In the genomic region with DNA sequence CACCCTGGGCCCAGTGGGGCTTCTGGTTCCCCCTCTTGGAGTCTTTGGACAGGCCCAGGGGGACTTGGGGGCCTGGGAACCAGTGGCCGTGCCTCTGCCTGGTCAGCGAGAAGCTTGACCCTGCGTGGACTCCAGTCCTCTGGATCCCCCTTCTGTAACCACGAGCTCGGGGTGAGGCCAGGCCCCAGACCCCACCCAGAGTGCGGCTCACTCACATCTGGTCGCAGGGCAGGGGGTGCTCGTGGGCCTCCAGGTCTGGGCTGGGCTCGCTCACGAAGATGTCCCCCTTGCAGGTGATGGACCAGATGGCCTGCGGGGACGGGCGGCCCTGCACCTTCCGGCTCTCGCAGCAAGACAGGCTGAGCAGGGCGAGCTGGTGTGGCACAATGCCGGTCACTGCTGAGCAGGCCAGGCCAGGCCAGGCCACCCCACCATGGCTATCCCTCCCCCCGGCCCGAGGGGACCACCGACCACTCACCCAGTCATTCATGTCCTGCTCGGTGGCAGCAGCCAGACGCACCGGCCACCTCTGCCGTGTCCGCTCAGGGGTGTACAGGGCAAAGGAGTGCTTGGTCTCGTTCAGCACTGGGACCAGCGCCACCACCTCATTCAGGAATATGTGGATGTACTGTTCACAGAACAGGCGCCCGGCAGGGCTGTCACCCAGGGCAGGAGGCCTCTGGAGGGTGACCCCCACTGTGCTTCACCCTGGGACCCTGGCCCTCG, we compare ENCODE assay signal across 17 cellular contexts. TPM values are rescaled to one million over a fixed set of nuclear protein-coding genes. Genes with fewer than 3 reads are reported as not detected.
DNase-seq lines count a peak whose midpoint lies in the region; ATAC-seq, FAIRE-seq and TF ChIP-seq lines count a peak whose summit lies in the region.
"Had no signal": no experiment of that assay in that cellular context is flagged by ENCODE, and none has a peak within 500 bp of the region (broad histone marks: within the 10 kb centered on the region; RNA-seq: fewer than 3 reads in every experiment).

No MANE protein-coding gene starts in this region.

- H3K36me3 ChIP-seq in SK-N-SH (replicated peaks in 1 of 2; ENCODE audit: control insufficient read depth in 1 of 2, insufficient read depth in 2 of 2, low read length in 1 of 2) (peaks cover 0 to 7% of the 10 kb centered on the region in 2 experiments), Panc1 (ENCODE audit: control insufficient read depth, insufficient read depth, low read length) (no peaks in the 10 kb centered on the region), kidney (ENCODE audit: control insufficient read depth in 1 of 2, insufficient read depth in 2 of 2, low read length in 2 of 2) (peaks cover 0 to 3% of the 10 kb centered on the region in 2 donors), osteoblast (ENCODE audit: insufficient read depth, low read length) (peaks cover 8% of the 10 kb centered on the region)

- H4K20me1 ChIP-seq in SK-N-SH (ENCODE audit: insufficient read depth) (no peaks in the 10 kb centered on the region), osteoblast (ENCODE audit: insufficient read depth, low read length) (no peaks in the 10 kb centered on the region)
- H4K20me1 ChIP-seq: BLaER1 had no signal

- H3K27me3 ChIP-seq in SK-N-SH (ENCODE audit: insufficient read depth), result no peaks in the 10 kb centered on the region
- H3K27me3 ChIP-seq in Panc1 (ENCODE audit: control insufficient read depth, insufficient read depth, low read length), result no peaks in the 10 kb centered on the region
- H3K27me3 ChIP-seq in osteoblast (ENCODE audit: insufficient read depth, low read length), result no peaks in the 10 kb centered on the region
- H3K27me3 ChIP-seq: BLaER1 had no signal

- H3K27ac Mint-ChIP-seq in activated T-helper 2 cell treated with anti-CD3 and anti-CD28 coated beads, Interferon-gamma antibody, Interleukin-2, Interleukin-4, amounts not matched to agents 10 μg/mL and 5 μg/mL and 100 μg/mL, durations not matched to agents 14 hours and 24 hours and 36 hours, result no peak overlapping the region

- BruUV-seq in Panc1 (replicated peaks; lab: Mats Ljungman, UMichigan), result no TSS peak

- ATAC-seq in SK-N-SH treated with all-trans-retinoic acid at 6 μM for 48 hours, result no peak
- ATAC-seq in Panc1, result peak; percentile 32
- no peak for ATAC-seq in GM18873 (IDR thresholded peaks at IDR 0.05; ENCODE audit: low FRiP score, unreplicated experiment)

- FAIRE-seq in kidney (lab: Jason Lieb, UNC), result no peak
- FAIRE-seq: H54 had no signal

- POLR2A ChIA-PET in SK-N-SH (lab: Yijun Ruan, JAX) (no interaction called here), Panc1 (lab: Charles Lee) (no interaction called here)

- no peaks in the 10 kb centered on the region for H3K9me2 ChIP-seq in SK-N-SH

- CTCF ChIA-PET in SK-N-SH (lab: Yijun Ruan, JAX), result no interaction called here
- CTCF ChIA-PET in Panc1 (lab: Charles Lee), result no interaction called here

- H3F3A ChIP-seq in SK-N-SH (replicated peaks; ENCODE audit: insufficient read depth), result peaks cover 4% of the 10 kb centered on the region

- no peak for TF ChIP-seq EP300 in SK-N-SH (IDR thresholded peaks at IDR 0.05; ENCODE audit: borderline replicate concordance in 1 of 2, low read depth in 1 of 2, low read length in 1 of 2)

- H3K27ac ChIP-seq in SK-N-SH (ENCODE audit: low read depth in 2 of 2, low read length in 1 of 2), result no peak overlapping the region
- H3K27ac ChIP-seq in Panc1 (ENCODE audit: low read length), result no peak overlapping the region
- H3K27ac ChIP-seq in kidney (ENCODE audit: low read depth in 2 of 2, low read length in 2 of 2), result no peak overlapping the region
- no peak overlapping the region for H3K27ac ChIP-seq in osteoblast (ENCODE audit: low read depth, low read length)
- H3K27ac ChIP-seq: 22Rv1, BLaER1, GM23248 had no signal

- intact Hi-C loops in Panc1 (cut with micrococcal nuclease; ENCODE audit: unreplicated experiment) (loop anchor here (10.0 kb wide), 1 partner anchor 206 kb away; no protein-coding TSS in a partner anchor), kidney (cut with DNase I) (no loop called here)
- intact Hi-C loops in activated T-helper 2 cell treated with anti-CD3 and anti-CD28 coated beads, Interferon-gamma antibody, Interleukin-2, Interleukin-4, amounts not matched to agents 10 μg/mL and 5 μg/mL and 100 μg/mL, durations not matched to agents 14 hours and 24 hours and 36 hours (cut with micrococcal nuclease), result no loop called here

- H3K4me3 Mint-ChIP-seq in activated T-helper 2 cell treated with anti-CD3 and anti-CD28 coated beads, Interferon-gamma antibody, Interleukin-2, Interleukin-4, amounts not matched to agents 10 μg/mL and 5 μg/mL and 100 μg/mL, durations not matched to agents 14 hours and 24 hours and 36 hours (ENCODE audit: low read depth), result no peak overlapping the region
- H3K4me3 Mint-ChIP-seq: CD8-positive, alpha-beta memory T cell had no signal

- H3K4me1 ChIP-seq in SK-N-SH (ENCODE audit: control insufficient read depth in 1 of 2, insufficient read depth in 2 of 2, low read depth in 1 of 2, low read length in 1 of 2) (peaks cover 0 to 2% of the 10 kb centered on the region in 2 experiments; a peak in 1 of 4 replicates), Panc1 (ENCODE audit: control insufficient read depth, insufficient read depth, low read length) (no peaks in the 10 kb centered on the region), kidney (ENCODE audit: control insufficient read depth in 1 of 2, insufficient read depth in 1 of 2, low read depth in 1 of 2, low read length in 2 of 2) (no peaks in the 10 kb centered on the region), osteoblast (ENCODE audit: insufficient read depth, low read length) (no peaks in the 10 kb centered on the region)
- H3K4me1 ChIP-seq: Caco-2 had no signal

- H3K9me3 ChIP-seq in SK-N-SH (no peaks in the 10 kb centered on the region), Panc1 (ENCODE audit: control insufficient read depth, insufficient read depth, low read depth, low read length) (no peaks in the 10 kb centered on the region), kidney (ENCODE audit: control insufficient read depth in 1 of 2, low read length in 2 of 2) (no peaks in the 10 kb centered on the region), osteoblast (ENCODE audit: low read depth, low read length) (no peaks in the 10 kb centered on the region)
- H3K9me3 ChIP-seq: BLaER1, Caco-2 had no signal

- no peaks in the 10 kb centered on the region for H3K27me3 Mint-ChIP-seq in activated T-helper 2 cell treated with anti-CD3 and anti-CD28 coated beads, Interferon-gamma antibody, Interleukin-2, Interleukin-4, amounts not matched to agents 10 μg/mL and 5 μg/mL and 100 μg/mL, durations not matched to agents 14 hours and 24 hours and 36 hours (ENCODE audit: low read depth)
- H3K27me3 Mint-ChIP-seq: CD8-positive, alpha-beta memory T cell had no signal

- H3K79me2 ChIP-seq in SK-N-SH (ENCODE audit: insufficient read depth) (no peaks in the 10 kb centered on the region), osteoblast (ENCODE audit: insufficient read depth, low read length) (no peaks in the 10 kb centered on the region)

- peaks cover 15% of the 10 kb centered on the region for H3K36me3 Mint-ChIP-seq in activated T-helper 2 cell treated with anti-CD3 and anti-CD28 coated beads, Interferon-gamma antibody, Interleukin-2, Interleukin-4, amounts not matched to agents 10 μg/mL and 5 μg/mL and 100 μg/mL, durations not matched to agents 14 hours and 24 hours and 36 hours (ENCODE audit: low read depth)

- TF ChIP-seq CTCF in SK-N-SH (IDR thresholded peaks at IDR 0.05) (no peak), Panc1 (IDR thresholded peaks at IDR 0.05) (no peak), kidney (IDR thresholded peaks at IDR 0.05; ENCODE audit: borderline replicate concordance, extremely low read depth, insufficient read depth) (no peak), osteoblast (IDR thresholded peaks at IDR 0.05; ENCODE audit: extremely low read depth, low read depth, low read length) (no peak)

- no peak overlapping the region for H3K4me2 ChIP-seq in SK-N-SH
- no peak overlapping the region for H3K4me2 ChIP-seq in osteoblast (ENCODE audit: insufficient read depth, low read length)

- H3K9ac ChIP-seq in SK-N-SH (no peak overlapping the region), kidney (ENCODE audit: low read length in 2 of 2) (no peak overlapping the region)
- H3K9ac ChIP-seq: BLaER1, GM23248 had no signal

- in situ Hi-C loops in Panc1 (cut with HindIII; ENCODE audit: low pct_unique_long_range_greater_than_20kb, low sequenced_read_pairs), result no loop called here

- peak; percentile 40 for DNase-seq in SK-N-SH
- no peak for DNase-seq in Panc1 (ENCODE audit: low read depth, low spot score)
- peak; percentile 80 for DNase-seq in kidney
- DNase-seq in osteoblast (ENCODE audit: insufficient read length, low spot score, missing footprints), result peak; percentile 72
- DNase-seq in GF-D8 (lab: John Stamatoyannopoulos, UW), result no peak
- no peak for DNase-seq in activated T-helper 2 cell treated with anti-CD3 and anti-CD28 coated beads, Interferon-gamma antibody, Interleukin-2, Interleukin-4, amounts not matched to agents 10 μg/mL and 5 μg/mL and 100 μg/mL, durations not matched to agents 14 hours and 24 hours and 36 hours (ENCODE audit: low spot score)
- DNase-seq: AML-193; Caco-2; CD8-positive, alpha-beta memory T cell; DND-41; GDM1; GM23248 had no signal

- H2AFZ ChIP-seq in SK-N-SH (ENCODE audit: low read depth), result no peak overlapping the region
- H2AFZ ChIP-seq in osteoblast (ENCODE audit: low read length), result no peak overlapping the region
- H2AFZ ChIP-seq: GM23248 had no signal

- no peaks in the 10 kb centered on the region for H3K4me1 Mint-ChIP-seq in activated T-helper 2 cell treated with anti-CD3 and anti-CD28 coated beads, Interferon-gamma antibody, Interleukin-2, Interleukin-4, amounts not matched to agents 10 μg/mL and 5 μg/mL and 100 μg/mL, durations not matched to agents 14 hours and 24 hours and 36 hours (ENCODE audit: low read depth)
- H3K4me1 Mint-ChIP-seq: CD8-positive, alpha-beta memory T cell had no signal

- H3K4me3 ChIP-seq in SK-N-SH (ENCODE audit: low read depth in 2 of 2, low read length in 1 of 2) (no peak overlapping the region), Panc1 (ENCODE audit: low read depth in 2 of 2, low read length in 2 of 2) (no peak overlapping the region), kidney (ENCODE audit: low read length in 2 of 2) (no peak overlapping the region), osteoblast (ENCODE audit: insufficient read depth, low read length) (no peak overlapping the region)
- H3K4me3 ChIP-seq: BLaER1, GM23248 had no signal

- WGBS in SK-N-SH (ENCODE audit: low lambda C conversion rate), result 92% methylated on average over 3 of the region's 30 CpGs

- no peaks in the 10 kb centered on the region for H3K9me3 Mint-ChIP-seq in activated T-helper 2 cell treated with anti-CD3 and anti-CD28 coated beads, Interferon-gamma antibody, Interleukin-2, Interleukin-4, amounts not matched to agents 10 μg/mL and 5 μg/mL and 100 μg/mL, durations not matched to agents 14 hours and 24 hours and 36 hours
- H3K9me3 Mint-ChIP-seq: CD8-positive, alpha-beta memory T cell had no signal

- TF ChIP-seq RAD21 in SK-N-SH (IDR thresholded peaks at IDR 0.05; ENCODE audit: low read length), result no peak

RNA-seq across cellular contexts. Expression of gene BHLHA15, which starts 19.7 kb away (rescaled TPM):
- polyA plus RNA-seq in SK-N-SH (2012; rRNA removed) (0.10 TPM in 1 of 2 replicates, not detected in the other), kidney (ENCODE audit: insufficient read depth, low read depth, low replicate concordance) (not detected)
- polyA plus RNA-seq in SK-N-SH (2012; cell fraction: cytosol; rRNA removed), result 0.17 TPM in 1 of 2 replicates, not detected in the other
- polyA plus RNA-seq in SK-N-SH (2012; cell fraction: nucleus; rRNA removed), result 0.23 TPM in 2 replicates
- total RNA-seq in Panc1 (2021; ENCODE audit: unreplicated experiment) (0.26 TPM), kidney (3.1 TPM), osteoblast (not detected in 2 replicates)
- polyA plus RNA-seq in Panc1 (2012; ENCODE audit: insufficient read length), result 1.5 TPM
- total RNA-seq in activated T-helper 2 cell treated with anti-CD3 and anti-CD28 coated beads, Interferon-gamma antibody, Interleukin-2, Interleukin-4, amounts not matched to agents 10 μg/mL and 5 μg/mL and 100 μg/mL, durations not matched to agents 14 hours and 24 hours and 36 hours, result 0.41 and 0.80 TPM in 2 replicates
- total RNA-seq: CD8-positive, alpha-beta memory T cell; GM23248 had no signal
- polyA plus RNA-seq: CD8-positive, alpha-beta memory T cell; GM23248 had no signal

RNA-seq across cellular contexts. Expression of gene TECPR1, which starts 21.1 kb away (rescaled TPM):
- 6.6 and 6.8 TPM in 2 replicates for polyA plus RNA-seq in SK-N-SH (2012; rRNA removed)
- polyA plus RNA-seq in SK-N-SH (2012; cell fraction: cytosol; rRNA removed), result 3.3 and 4.3 TPM in 2 replicates
- 26.3 and 41.0 TPM in 2 replicates for polyA plus RNA-seq in SK-N-SH (2012; cell fraction: nucleus; rRNA removed)
- 21.0 TPM for total RNA-seq in Panc1 (2021; ENCODE audit: unreplicated experiment)
- 28.9 TPM for polyA plus RNA-seq in Panc1 (2012; ENCODE audit: insufficient read length)
- 39.5 TPM for total RNA-seq in kidney
- 5.1 TPM for polyA plus RNA-seq in kidney (ENCODE audit: insufficient read depth, low read depth, low replicate concordance)
- 20.3 and 22.4 TPM in 2 replicates for total RNA-seq in osteoblast
- 45.4 and 45.8 TPM in 2 replicates for total RNA-seq in activated T-helper 2 cell treated with anti-CD3 and anti-CD28 coated beads, Interferon-gamma antibody, Interleukin-2, Interleukin-4, amounts not matched to agents 10 μg/mL and 5 μg/mL and 100 μg/mL, durations not matched to agents 14 hours and 24 hours and 36 hours

RNA-seq across cellular contexts. Expression of gene BRI3, which starts 50.6 kb away (rescaled TPM):
- polyA plus RNA-seq in SK-N-SH (2012; rRNA removed), result 108 and 128 TPM in 2 replicates
- polyA plus RNA-seq in SK-N-SH (2012; cell fraction: cytosol; rRNA removed), result 138 and 139 TPM in 2 replicates
- polyA plus RNA-seq in SK-N-SH (2012; cell fraction: nucleus; rRNA removed), result 49.3 and 55.5 TPM in 2 replicates
- total RNA-seq in Panc1 (2021; ENCODE audit: unreplicated experiment), result 344 TPM
- polyA plus RNA-seq in Panc1 (2012; ENCODE audit: insufficient read length), result 404 TPM
- 192 TPM for total RNA-seq in kidney
- polyA plus RNA-seq in kidney (ENCODE audit: insufficient read depth, low read depth, low replicate concordance), result 240 TPM
- 95.9 and 113 TPM in 2 replicates for total RNA-seq in osteoblast
- total RNA-seq in activated T-helper 2 cell treated with anti-CD3 and anti-CD28 coated beads, Interferon-gamma antibody, Interleukin-2, Interleukin-4, amounts not matched to agents 10 μg/mL and 5 μg/mL and 100 μg/mL, durations not matched to agents 14 hours and 24 hours and 36 hours, result 63.6 and 67.6 TPM in 2 replicates

Comparison
In these comparisons a context has a peak if more than half of its experiments do, and no peak if none do; other contexts are left out.
1. DNase-seq: peak in SK-N-SH (single experiment), kidney (single experiment) and osteoblast (single experiment); none in Panc1 (single experiment), GF-D8 (single experiment) and activated T-helper 2 cell treated with anti-CD3 and anti-CD28 coated beads, Interferon-gamma antibody, Interleukin-2, Interleukin-4, amounts not matched to agents 10 μg/mL and 5 μg/mL and 100 μg/mL, durations not matched to agents 14 hours and 24 hours and 36 hours (single experiment).